In the genomic region with DNA sequence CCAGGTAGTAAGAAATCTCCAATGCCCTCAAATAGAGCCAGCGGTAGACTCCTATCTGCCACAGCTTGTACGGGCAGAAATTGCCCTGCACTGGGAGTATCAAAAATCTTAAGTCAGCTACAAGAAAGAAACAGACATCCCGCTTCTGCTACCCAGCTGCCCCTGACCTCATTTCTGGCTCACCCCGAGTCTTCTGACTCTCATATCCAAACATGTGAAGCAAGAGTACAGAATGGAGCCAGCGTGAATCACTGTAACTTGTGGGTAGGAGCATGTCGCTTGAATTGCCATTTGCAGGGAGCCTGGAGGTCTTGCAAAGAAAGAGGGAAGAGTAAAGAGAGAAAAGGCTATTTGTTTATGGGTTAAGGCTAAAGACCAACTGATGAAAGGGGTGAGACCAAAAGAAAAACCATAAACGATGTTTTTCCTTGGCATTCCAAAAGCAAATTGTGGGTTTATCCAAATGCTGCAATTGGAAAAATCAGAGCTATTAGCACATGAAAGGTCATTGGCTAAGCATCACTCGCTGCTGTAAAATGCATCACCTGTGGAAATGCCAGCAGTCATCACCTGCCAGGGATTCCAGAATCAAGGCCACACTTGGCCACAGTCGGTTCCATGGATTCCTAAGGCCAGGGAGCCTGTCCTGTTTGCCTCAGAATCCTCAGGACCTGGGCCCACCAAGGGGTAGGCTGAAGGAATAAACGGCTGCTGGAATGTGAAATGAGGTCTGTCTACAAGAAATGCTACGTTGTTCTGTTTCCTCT, we compare ENCODE assay signal across 9 cellular contexts.
DNase-seq lines count a peak whose midpoint lies in the region; ATAC-seq and TF ChIP-seq lines count a peak whose summit lies in the region.
"Had no signal": no experiment of that assay in that cellular context is flagged by ENCODE, and none has a peak within 500 bp of the region (broad histone marks: within the 10 kb centered on the region; RNA-seq: fewer than 3 reads in every experiment).

No MANE protein-coding gene starts in this region.

- H3K4me3 ChIP-seq in body of pancreas (no peak overlapping the region), lung (no peak overlapping the region), upper lobe of left lung (no peak overlapping the region)

- no peaks in the 10 kb centered on the region for H3K36me3 ChIP-seq in body of pancreas (replicated peaks in 1 of 2; ENCODE audit: insufficient read depth in 1 of 2, low read depth in 2 of 2)
- H3K36me3 ChIP-seq in lung (ENCODE audit: control insufficient read depth in 2 of 2, insufficient read depth in 2 of 2, low read length in 2 of 2), result peaks cover 0 to 3% of the 10 kb centered on the region in 2 donors
- H3K36me3 ChIP-seq in upper lobe of left lung, result peaks cover 0 to 4% (median 1%) of the 10 kb centered on the region in 4 donors

- peaks cover 6% of the 10 kb centered on the region for H3K4me1 ChIP-seq in body of pancreas
- peaks cover 4% of the 10 kb centered on the region in 2 donors for H3K4me1 ChIP-seq in lung (ENCODE audit: control insufficient read depth in 2 of 2, insufficient read depth in 2 of 2, low read length in 2 of 2)
- peaks cover 0 to 4% (median 2%) of the 10 kb centered on the region in 4 donors for H3K4me1 ChIP-seq in upper lobe of left lung

- DNase-seq in HS-5 (ENCODE audit: low read depth) (peak; percentile 23), body of pancreas (peak in 2 of 4 donors; percentile 25 to 45), lung (ENCODE audit: low spot score) (peak; percentile 36), upper lobe of left lung (peak in 1 of 2 donors; percentile 28), GM13977 (ENCODE audit: low spot score) (no peak), NCI-H2227 treated with DMSO at 0.1 percent for 48 hours (lab: John Stamatoyannopoulos, UW) (no peak)
- DNase-seq in stimulated activated naive CD4-positive, alpha-beta T cell (lab: John Stamatoyannopoulos, UW), result no peak
- DNase-seq: activated naive CD4-positive, alpha-beta T cell treated with anti-CD3 and anti-CD28 coated beads, Interleukin-2, amount 10 ng/mL, durations not matched to agents 7 days and 5 days; nephron progenitor cell had no signal

- 77 to 85% methylated on average over 11 of the region's 11 CpGs for WGBS in body of pancreas, 2 donors
- 84% methylated on average over 11 of the region's 11 CpGs for WGBS in lung, 2 donors
- WGBS in upper lobe of left lung, 2 donors, result 81 to 86% methylated on average over 11 of the region's 11 CpGs

- intact Hi-C loops in body of pancreas (cut with DNase I), result no loop called here

- no peak for TF ChIP-seq POLR2A in body of pancreas (IDR thresholded peaks at IDR 0.05)
- no peak for TF ChIP-seq POLR2A in upper lobe of left lung (IDR thresholded peaks at IDR 0.05)

- TF ChIP-seq CTCF in body of pancreas (IDR thresholded peaks at IDR 0.05) (no peak), lung (IDR thresholded peaks at IDR 0.05; ENCODE audit: control extremely low read depth, extremely low read depth) (no peak), upper lobe of left lung (IDR thresholded peaks at IDR 0.05) (no peak), GM13977 (IDR thresholded peaks at IDR 0.05; ENCODE audit: extremely low read depth, insufficient read depth, missing control alignments) (no peak)

- H3K9me3 ChIP-seq in body of pancreas (no peaks in the 10 kb centered on the region), lung (ENCODE audit: control insufficient read depth in 2 of 2, insufficient read depth in 1 of 2, low read length in 1 of 2) (no peaks in the 10 kb centered on the region), upper lobe of left lung (no peaks in the 10 kb centered on the region)

- no peak for TF ChIP-seq EP300 in upper lobe of left lung (IDR thresholded peaks at IDR 0.05)

- in situ Hi-C loops in GM13977 (cut with MboI; ENCODE audit: low pct_unique_long_range_greater_than_20kb, low sequenced_read_pairs, unreplicated experiment), result no loop called here

- ATAC-seq in body of pancreas, result peak; percentile 52
- peak; percentile 47 for ATAC-seq in lung (ENCODE audit: insufficient read depth, low FRiP score)
- ATAC-seq in upper lobe of left lung (ENCODE audit: low FRiP score in 2 of 2), result peak; percentile 22 to 93

- H3K27ac ChIP-seq in body of pancreas (no peak overlapping the region), lung (ENCODE audit: low read depth in 1 of 2, low read length in 1 of 2) (peak overlapping the region in 1 of 2 donors; percentile 35), upper lobe of left lung (no peak overlapping the region)

- H3K27me3 ChIP-seq in body of pancreas (no peaks in the 10 kb centered on the region), lung (ENCODE audit: control insufficient read depth, insufficient read depth) (no peaks in the 10 kb centered on the region), upper lobe of left lung (no peaks in the 10 kb centered on the region)

Comparison
In these comparisons a context has a peak if more than half of its experiments do, and no peak if none do; other contexts are left out.
1. DNase-seq: peak in HS-5 (single experiment) and lung (single experiment); none in stimulated activated naive CD4-positive, alpha-beta T cell (0 of 6), GM13977 (single experiment) and NCI-H2227 treated with DMSO at 0.1 percent for 48 hours (single experiment).
2. Peak in every context shown above with its lines, with median percentiles within 50 percentile points of each other: ATAC-seq.